In the genomic region with DNA sequence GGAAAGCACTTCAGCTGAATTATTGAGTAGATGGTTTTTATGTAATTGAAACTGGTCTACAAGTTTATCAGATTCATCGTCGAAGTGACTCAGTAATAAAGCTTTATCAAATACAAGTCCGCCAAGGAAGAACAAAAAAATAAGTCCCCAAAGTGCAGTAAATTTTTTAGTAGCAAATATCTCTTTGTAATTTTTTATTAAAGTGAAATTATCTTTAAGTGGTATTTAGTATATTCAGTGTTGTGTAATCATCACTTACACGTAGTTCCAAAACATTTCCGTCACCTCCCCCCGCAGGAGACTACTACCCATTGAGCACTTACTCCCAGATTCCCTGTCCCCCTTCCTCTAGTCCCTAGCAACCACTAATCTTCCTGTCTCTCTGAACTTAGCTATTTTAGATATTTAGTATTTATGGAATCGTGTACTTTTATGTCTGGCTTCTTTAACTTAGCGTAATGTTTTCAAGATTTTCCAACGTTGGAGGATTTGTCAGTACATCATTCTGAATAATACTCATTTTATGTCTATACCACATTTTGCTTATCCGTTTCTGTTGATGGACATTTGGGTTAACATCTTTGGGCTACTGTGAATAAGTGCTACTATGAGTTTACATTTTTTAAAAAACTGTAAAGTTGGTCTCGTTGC, we compare ENCODE assay signal across 8 cellular contexts. TPM values are rescaled to one million over a fixed set of nuclear protein-coding genes. Genes with fewer than 3 reads are reported as not detected.
DNase-seq lines count a peak whose midpoint lies in the region; ATAC-seq, FAIRE-seq and TF ChIP-seq lines count a peak whose summit lies in the region.

No MANE protein-coding gene starts in this region.

- intact Hi-C loops in left colon (cut with DNase I, micrococcal nuclease): loop anchor here in 1 of 2 donors (5.0 to 10.0 kb wide), 2 partner anchors 48 to 150 kb away; a partner anchor contains a TSS

- peak overlapping the region; percentile 82 for H3K4me3 ChIP-seq in NT2/D1 (ENCODE audit: insufficient read length, low read depth)
- peak overlapping the region; percentile 56 for H3K4me3 ChIP-seq in bronchial epithelial cell (ENCODE audit: low read depth, low read length)
- H3K4me3 ChIP-seq in stomach smooth muscle (ENCODE audit: low read length in 2 of 2): peak overlapping the region; percentile 96 to 98

- no peaks in the 10 kb centered on the region for H3K9me3 ChIP-seq in NT2/D1 (ENCODE audit: insufficient read depth, low read length)
- H3K9me3 ChIP-seq in stomach smooth muscle (ENCODE audit: control insufficient read depth in 2 of 2, low read length in 2 of 2): no peaks in the 10 kb centered on the region

- peak; percentile 23 for ATAC-seq in left colon
- ATAC-seq in activated CD4-positive, CD25-positive, alpha-beta regulatory T cell treated with anti-CD3 and anti-CD28 coated beads, Interleukin-2, amount 50 U/mL, for 24 hours: no peak

- no peak for TF ChIP-seq CTCF in bronchial epithelial cell (IDR thresholded peaks at IDR 0.05; ENCODE audit: insufficient read depth, low read length, severe bottlenecking)

- H3K27me3 ChIP-seq in NT2/D1 (ENCODE audit: insufficient read depth, insufficient read length): no peaks in the 10 kb centered on the region
- no peaks in the 10 kb centered on the region for H3K27me3 ChIP-seq in bronchial epithelial cell (ENCODE audit: control insufficient read depth, insufficient read depth, low read length)
- H3K27me3 ChIP-seq in stomach smooth muscle (ENCODE audit: control insufficient read depth in 1 of 2, insufficient read depth in 2 of 2, low read length in 2 of 2): no peaks in the 10 kb centered on the region

- no peak for FAIRE-seq in bronchial epithelial cell (lab: Jason Lieb, UNC)
- no peak for FAIRE-seq in HTR-8/SVneo (lab: Jason Lieb, UNC)

- peak overlapping the region; percentile 98 for H3K27ac ChIP-seq in stomach smooth muscle (ENCODE audit: low read length)

- H3K9ac ChIP-seq in NT2/D1 (ENCODE audit: insufficient read length, low read depth): peak overlapping the region; percentile 96
- peak overlapping the region; percentile 98 to 100 for H3K9ac ChIP-seq in stomach smooth muscle (ENCODE audit: low read length in 2 of 2)

- peaks cover 8% of the 10 kb centered on the region for H3K4me1 ChIP-seq in NT2/D1 (ENCODE audit: insufficient read depth, insufficient read length)
- H3K4me1 ChIP-seq in stomach smooth muscle (ENCODE audit: control insufficient read depth, insufficient read depth, low read length): peaks cover 34% of the 10 kb centered on the region

- peak; percentile 30 for DNase-seq in activated naive CD4-positive, alpha-beta T cell treated with Interleukin-2 at 50 U/mL for 16 hours
- no peak for DNase-seq in activated naive CD4-positive, alpha-beta T cell (lab: John Stamatoyannopoulos, UW)
- DNase-seq in NT2/D1 (ENCODE audit: low read depth, low spot score) (no peak), bronchial epithelial cell (ENCODE audit: low read depth) (peak; percentile 52), left colon (peak; percentile 40 to 60), HTR-8/SVneo (ENCODE audit: insufficient read length, low spot score) (no peak)

- H3K36me3 ChIP-seq in NT2/D1 (ENCODE audit: insufficient read depth, insufficient read length, low read length) (peaks cover 54% of the 10 kb centered on the region), bronchial epithelial cell (ENCODE audit: control insufficient read depth, insufficient read depth, low read length) (peaks cover 19% of the 10 kb centered on the region), stomach smooth muscle (ENCODE audit: control insufficient read depth in 2 of 2, insufficient read depth in 2 of 2, low read length in 2 of 2) (peaks cover 25 to 33% of the 10 kb centered on the region in 2 donors)

RNA-seq across cellular contexts. Expression of a gene that starts 1.1 kb away (rescaled TPM):
- 200 and 206 TPM in 2 replicates for total RNA-seq in bronchial epithelial cell
- 100 to 1,000 TPM; 178 to 242 TPM for total RNA-seq in left colon

RNA-seq across cellular contexts. Expression of a gene that starts 48.0 kb away (rescaled TPM):
- total RNA-seq in bronchial epithelial cell (13.7 and 19.6 TPM in 2 replicates), left colon (10 to 100 TPM; 66.0 to 76.6 TPM)

Comparison
In these comparisons a context has a peak if more than half of its experiments do, and no peak if none do; other contexts are left out.
1. DNase-seq: peak in activated naive CD4-positive, alpha-beta T cell treated with Interleukin-2 at 50 U/mL for 16 hours (single experiment), bronchial epithelial cell (single experiment) and left colon (2 of 2); none in activated naive CD4-positive, alpha-beta T cell (0 of 4), NT2/D1 (single experiment) and HTR-8/SVneo (single experiment).
2. Peak in every context shown above with its lines, with median percentiles within 50 percentile points of each other: H3K4me3 ChIP-seq.